ENCODE assay signal across 14 cellular contexts in genomic region chr15:74827632-74828031, GRCh38. TPM values are rescaled to one million over a fixed set of nuclear protein-coding genes. Genes with fewer than 3 reads are reported as not detected.
DNase-seq lines count a peak whose midpoint lies in the region; ATAC-seq and TF ChIP-seq lines count a peak whose summit lies in the region.
"Had no signal": no experiment of that assay in that cellular context is flagged by ENCODE, and none has a peak within 500 bp of the region (broad histone marks: within the 10 kb centered on the region; RNA-seq: fewer than 3 reads in every experiment).

No MANE protein-coding gene starts in this region.

- no peak overlapping the region for H3K14ac ChIP-seq in neuronal stem cell (ENCODE audit: low read length)

- H3K4ac ChIP-seq in neuronal stem cell (ENCODE audit: low read length) = no peak overlapping the region

- H2BK120ac ChIP-seq in neuronal stem cell (ENCODE audit: low read depth, low read length) = no peak overlapping the region

- TF ChIP-seq CTCF in NB4 (IDR thresholded peaks at IDR 0.05; ENCODE audit: low read depth, low read length) = peak; percentile 13
- TF ChIP-seq CTCF in VCaP (conservative IDR thresholded peaks at IDR 0.05) = peak; percentile 48

- H3K4me1 ChIP-seq in neuronal stem cell (ENCODE audit: control insufficient read depth in 2 of 2, insufficient read depth in 1 of 2, low read depth in 1 of 2, low read length in 2 of 2) = peaks cover 0 to 7% of the 10 kb centered on the region in 2 donors

- no peak overlapping the region for H2AK5ac ChIP-seq in neuronal stem cell (ENCODE audit: low read depth, low read length)

- peaks cover 0 to 86% (median 28%) of the 10 kb centered on the region in 3 experiments for H3K27me3 ChIP-seq in neuronal stem cell (ENCODE audit: control insufficient read depth in 3 of 3, insufficient read depth in 3 of 3, low read depth in 1 of 3, low read length in 3 of 3)

- H2BK5ac ChIP-seq in neuronal stem cell (ENCODE audit: low read length) = no peak overlapping the region

- H2BK15ac ChIP-seq in neuronal stem cell (ENCODE audit: low read length) = no peak overlapping the region

- no peak overlapping the region for H2BK12ac ChIP-seq in neuronal stem cell (ENCODE audit: low read length)

- no peak overlapping the region for H4K8ac ChIP-seq in neuronal stem cell (ENCODE audit: low read depth, low read length)

- H3K27ac ChIP-seq in VCaP (no peak overlapping the region), neuronal stem cell (replicated peaks; ENCODE audit: low read length) (no peak overlapping the region)
- H3K27ac ChIP-seq: 22Rv1, BLaER1 had no signal

- no CpG with 5 or more reads among the region's 6 CpGs for WGBS in neuronal stem cell (ENCODE audit: extremely low coverage in 2 of 2, insufficient read length in 2 of 2, insufficient replicate concordance in 1 of 2), 2 donors

- H3K23ac ChIP-seq in neuronal stem cell (ENCODE audit: low read depth, low read length, poor library complexity) = no peak overlapping the region

- ATAC-seq in GM21529 (IDR thresholded peaks at IDR 0.05; ENCODE audit: unreplicated experiment) (no peak), HG03159 (IDR thresholded peaks at IDR 0.05; ENCODE audit: unreplicated experiment) (no peak)

- H3K9ac ChIP-seq in neuronal stem cell (ENCODE audit: low read depth, low read length, poor library complexity) = no peak overlapping the region
- H3K9ac ChIP-seq: BLaER1 had no signal

- H2AFZ ChIP-seq in neuronal stem cell (ENCODE audit: low read length) = no peak overlapping the region

- H3K79me1 ChIP-seq in neuronal stem cell (ENCODE audit: low read depth, low read length) = no peaks in the 10 kb centered on the region

- DNase-seq in DMS 273 (lab: John Stamatoyannopoulos, UW; ENCODE audit: unreplicated experiment) = peak; percentile 21
- DNase-seq in DMS 273 treated with DMSO at 0.1 percent for 48 hours (lab: John Stamatoyannopoulos, UW) = no peak
- DNase-seq in NB4 (ENCODE audit: low read depth) = no peak
- no peak for DNase-seq in neuronal stem cell (ENCODE audit: low spot score)
- DNase-seq in OCI-M1 (lab: John Stamatoyannopoulos, UW) = no peak
- DNase-seq: DND-41, GDM1, HCEC 1CT had no signal

- H3K36me3 ChIP-seq in neuronal stem cell (replicated peaks in 1 of 2; ENCODE audit: control insufficient read depth in 2 of 2, insufficient read depth in 2 of 2, low read length in 2 of 2) = no peaks in the 10 kb centered on the region
- H3K36me3 ChIP-seq: BLaER1 had no signal

- H3K4me3 ChIP-seq in NB4 (ENCODE audit: low read depth, low read length) (no peak overlapping the region), neuronal stem cell (ENCODE audit: low read length in 2 of 2) (no peak overlapping the region)
- H3K4me3 ChIP-seq: BLaER1 had no signal

- H4K91ac ChIP-seq in neuronal stem cell (ENCODE audit: low read depth, low read length, poor library complexity) = no peak overlapping the region

- TF ChIP-seq POLR2A in NB4 (IDR thresholded peaks at IDR 0.05; ENCODE audit: extremely low read depth, insufficient read length) = no peak

- H3K18ac ChIP-seq in neuronal stem cell (ENCODE audit: low read length) = peak overlapping the region; percentile 33

- H3K4me2 ChIP-seq in neuronal stem cell (ENCODE audit: insufficient read depth, low read length, poor library complexity, severe bottlenecking) = no peak overlapping the region
- H3K4me2 ChIP-seq: BLaER1 had no signal

- no peaks in the 10 kb centered on the region for H3K9me3 ChIP-seq in neuronal stem cell (replicated peaks in 1 of 2; ENCODE audit: control insufficient read depth in 2 of 2, insufficient read depth in 1 of 2, low read depth in 1 of 2, low read length in 2 of 2)
- H3K9me3 ChIP-seq: BLaER1 had no signal

RNA-seq across cellular contexts. Expression of gene CPLX3, which starts 1.2 kb away (rescaled TPM):
- 0.03 TPM for polyA plus RNA-seq in neuronal stem cell (2013, experiment 1 of 2)
- 0.03 TPM for polyA plus RNA-seq in neuronal stem cell (2013, experiment 2 of 2)
- polyA plus RNA-seq: IgD-negative memory B cell had no signal

RNA-seq across cellular contexts. Expression of gene LMAN1L, which starts 15.0 kb away (rescaled TPM):
- polyA plus RNA-seq in neuronal stem cell (2013, experiment 1 of 2) = not detected
- not detected for polyA plus RNA-seq in neuronal stem cell (2013, experiment 2 of 2)
- polyA plus RNA-seq: IgD-negative memory B cell had no signal

RNA-seq across cellular contexts. Expression of gene ULK3, which starts 15.3 kb away (rescaled TPM):
- 16.2 TPM for polyA plus RNA-seq in neuronal stem cell (2013, experiment 1 of 2)
- polyA plus RNA-seq in neuronal stem cell (2013, experiment 2 of 2) = 15.9 TPM

RNA-seq across cellular contexts. Expression of gene SCAMP2, which starts 45.5 kb away (rescaled TPM):
- 40.9 TPM for polyA plus RNA-seq in neuronal stem cell (2013, experiment 1 of 2)
- 46.5 TPM for polyA plus RNA-seq in neuronal stem cell (2013, experiment 2 of 2)

RNA-seq across cellular contexts. Expression of gene CSK, which starts 45.8 kb away (rescaled TPM):
- 40.7 TPM for polyA plus RNA-seq in neuronal stem cell (2013, experiment 1 of 2)
- polyA plus RNA-seq in neuronal stem cell (2013, experiment 2 of 2) = 40.4 TPM
